In the genomic region with DNA sequence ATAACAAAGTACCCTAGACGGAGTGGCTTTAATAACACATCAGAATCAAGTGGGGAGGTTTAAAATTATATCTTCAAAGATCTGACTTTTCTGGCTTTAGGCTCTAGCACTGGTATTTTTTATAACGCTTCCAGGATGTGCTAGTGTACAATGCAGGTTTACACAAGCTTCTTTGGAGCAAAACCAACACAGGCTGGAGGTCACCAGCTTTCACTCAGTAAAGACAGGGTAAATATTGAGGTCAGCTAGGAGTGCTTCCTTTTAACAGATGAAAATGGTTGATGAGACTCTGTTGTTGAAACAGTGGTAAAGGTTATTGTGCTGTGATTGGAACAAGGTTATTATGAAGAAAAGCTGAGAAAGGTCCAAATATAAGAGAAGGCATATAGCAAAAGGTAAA, we compare ENCODE assay signal across 12 cellular contexts.
DNase-seq lines count a peak whose midpoint lies in the region; ATAC-seq and TF ChIP-seq lines count a peak whose summit lies in the region.
"Had no signal": no experiment of that assay in that cellular context is flagged by ENCODE, and none has a peak within 500 bp of the region (broad histone marks: within the 10 kb centered on the region; RNA-seq: fewer than 3 reads in every experiment).

No MANE protein-coding gene starts in this region.

- 9% methylated on average over 2 of the region's 2 CpGs for WGBS in right lobe of liver (ENCODE audit: insufficient coverage, low coverage, low lambda C conversion rate, missing lambda C conversion rate)

- intact Hi-C loops in right lobe of liver (cut with DNase I) = no loop called here

- no peaks in the 10 kb centered on the region for H3K4me1 Mint-ChIP-seq in naive thymus-derived CD8-positive, alpha-beta T cell
- no peaks in the 10 kb centered on the region for H3K4me1 Mint-ChIP-seq in activated naive CD8-positive, alpha-beta T cell treated with anti-CD3 and anti-CD28 coated beads for 36 hours

- H3K27me3 Mint-ChIP-seq in naive thymus-derived CD8-positive, alpha-beta T cell = no peaks in the 10 kb centered on the region
- H3K27me3 Mint-ChIP-seq in activated naive CD8-positive, alpha-beta T cell treated with anti-CD3 and anti-CD28 coated beads for 36 hours = no peaks in the 10 kb centered on the region

- no peaks in the 10 kb centered on the region for H3K9me3 ChIP-seq in right lobe of liver
- H3K9me3 ChIP-seq: BLaER1 treated with 17β-estradiol and CSF1 and Interleukin-3, amounts not matched to agents 10 nM and 100 nM had no signal

- no peak overlapping the region for H3K4me3 ChIP-seq in right lobe of liver
- H3K4me3 ChIP-seq: BLaER1 treated with 17β-estradiol and CSF1 and Interleukin-3, amounts not matched to agents 10 nM and 100 nM had no signal

- ATAC-seq in right lobe of liver = peak; percentile 80 to 99 (median 96)
- no peak for ATAC-seq in naive thymus-derived CD8-positive, alpha-beta T cell

- H3K4me3 Mint-ChIP-seq in naive thymus-derived CD8-positive, alpha-beta T cell = no peak overlapping the region
- H3K4me3 Mint-ChIP-seq in activated naive CD8-positive, alpha-beta T cell treated with anti-CD3 and anti-CD28 coated beads for 36 hours = no peak overlapping the region

- no peaks in the 10 kb centered on the region for H3K36me3 Mint-ChIP-seq in naive thymus-derived CD8-positive, alpha-beta T cell
- H3K36me3 Mint-ChIP-seq in activated naive CD8-positive, alpha-beta T cell treated with anti-CD3 and anti-CD28 coated beads for 36 hours = no peaks in the 10 kb centered on the region

- H3K27ac ChIP-seq in right lobe of liver = no peak overlapping the region
- H3K27ac ChIP-seq: BLaER1 treated with 17β-estradiol and CSF1 and Interleukin-3, amounts not matched to agents 10 nM and 100 nM had no signal

- H3K4me1 ChIP-seq in right lobe of liver = no peaks in the 10 kb centered on the region

- peaks cover 0 to 9% (median under 1%) of the 10 kb centered on the region in 9 donors for H3K9me3 Mint-ChIP-seq in naive thymus-derived CD8-positive, alpha-beta T cell
- peaks cover 1% of the 10 kb centered on the region for H3K9me3 Mint-ChIP-seq in activated naive CD8-positive, alpha-beta T cell treated with anti-CD3 and anti-CD28 coated beads for 36 hours

- no peaks in the 10 kb centered on the region for H3K36me3 ChIP-seq in right lobe of liver
- H3K36me3 ChIP-seq: BLaER1 treated with 17β-estradiol and CSF1 and Interleukin-3, amounts not matched to agents 10 nM and 100 nM had no signal

- POLR2A ChIA-PET in naive thymus-derived CD8-positive, alpha-beta T cell (lab: Charles Lee) = no interaction called here

- no peak for TF ChIP-seq POLR2A in right lobe of liver (IDR thresholded peaks at IDR 0.05)

- peak; percentile 23 for DNase-seq in DMS153 treated with DMSO at 0.1 percent for 48 hours (lab: John Stamatoyannopoulos, UW; ENCODE audit: unreplicated experiment)
- peak; percentile 87 for DNase-seq in NCI-H146 treated with DMSO at 0.1 percent for 48 hours (lab: John Stamatoyannopoulos, UW; ENCODE audit: unreplicated experiment)
- DNase-seq in SHP77 (lab: John Stamatoyannopoulos, UW) = peak; percentile 64 to 77
- DNase-seq in right lobe of liver = peak in 1 of 3 donors; percentile 17
- no peak for DNase-seq in naive thymus-derived CD8-positive, alpha-beta T cell
- DNase-seq in HuH-7 (ENCODE audit: low spot score) = no peak
- DNase-seq in activated naive CD8-positive, alpha-beta T cell treated with anti-CD3 and anti-CD28 coated beads for 36 hours = no peak
- DNase-seq: DMS 273 treated with DMSO at 0.1 percent for 48 hours, MM.1S, NCI-H2171 treated with DMSO at 0.1 percent for 48 hours, T-helper 1 cell had no signal

- TF ChIP-seq CTCF in right lobe of liver (IDR thresholded peaks at IDR 0.05) = no peak

- H3K27ac Mint-ChIP-seq in naive thymus-derived CD8-positive, alpha-beta T cell = no peak overlapping the region
- no peak overlapping the region for H3K27ac Mint-ChIP-seq in activated naive CD8-positive, alpha-beta T cell treated with anti-CD3 and anti-CD28 coated beads for 36 hours

- no peaks in the 10 kb centered on the region for H3K27me3 ChIP-seq in right lobe of liver
- H3K27me3 ChIP-seq: BLaER1 treated with 17β-estradiol and CSF1 and Interleukin-3, amounts not matched to agents 10 nM and 100 nM had no signal

Comparison
In these comparisons a context has a peak if more than half of its experiments do, and no peak if none do; other contexts are left out.
1. DNase-seq: peak in DMS153 treated with DMSO at 0.1 percent for 48 hours (single experiment), NCI-H146 treated with DMSO at 0.1 percent for 48 hours (single experiment) and SHP77 (2 of 2); none in naive thymus-derived CD8-positive, alpha-beta T cell (0 of 10), HuH-7 (single experiment) and activated naive CD8-positive, alpha-beta T cell treated with anti-CD3 and anti-CD28 coated beads for 36 hours (single experiment).
2. ATAC-seq: peak in right lobe of liver (4 of 4); none in naive thymus-derived CD8-positive, alpha-beta T cell (0 of 2).